ENCODE assay signal across 1 cellular context in genomic region chr6:167945937-167946485, GRCh38.
TF ChIP-seq lines count a peak whose summit lies in the region.

No MANE protein-coding gene starts in this region.

TF ChIP-seq in GM23338, 12 proteins besides CTCF, POLR2A, EP300 and RAD21 (continued from another document):
- TF ChIP-seq STAT1 (IDR thresholded peaks at IDR 0.05; ENCODE audit: unreplicated experiment) (no peak), EZH2phosphoT487 (IDR thresholded peaks at IDR 0.05; ENCODE audit: unreplicated experiment) (no peak), ETS1 (IDR thresholded peaks at IDR 0.05) (no peak), ZNF114 (CRISPR knock-in tag; IDR thresholded peaks at IDR 0.05) (no peak), CREB1 (CRISPR knock-in tag; IDR thresholded peaks at IDR 0.05; ENCODE audit: low read depth) (no peak), NANOG (IDR thresholded peaks at IDR 0.05; ENCODE audit: borderline replicate concordance) (no peak), POLR2AphosphoS5 (IDR thresholded peaks at IDR 0.05; ENCODE audit: low read depth) (no peak), EZH2 (IDR thresholded peaks at IDR 0.05; ENCODE audit: low read depth, unreplicated experiment) (no peak), REST (IDR thresholded peaks at IDR 0.05; ENCODE audit: unreplicated experiment) (no peak), ZNF462 (CRISPR knock-in tag; IDR thresholded peaks at IDR 0.05) (no peak)
